Comparison of ENCODE assay signal across 17 cellular contexts in genomic region chr9:97705354-97705950, GRCh38.
DNase-seq lines count a peak whose midpoint lies in the region.
"Had no signal": no experiment of that assay in that cellular context is flagged by ENCODE, and none has a peak within 500 bp of the region (broad histone marks: within the 10 kb centered on the region; RNA-seq: fewer than 3 reads in every experiment).

No MANE protein-coding gene starts in this region.

- H3K4me2 ChIP-seq in BLaER1 treated with 17β-estradiol and CSF1 and Interleukin-3, amounts not matched to agents 10 nM and 100 nM = peak overlapping the region in 6 of 11 experiments; percentile 11 to 49 (median 25); a peak in 8 of 22 replicates

- no peaks in the 10 kb centered on the region for H3K36me3 ChIP-seq in BLaER1 treated with 17β-estradiol and CSF1 and Interleukin-3, amounts not matched to agents 10 nM and 100 nM
- H3K36me3 ChIP-seq: transverse colon had no signal

- no peak overlapping the region for H3K9ac ChIP-seq in BLaER1 treated with 17β-estradiol and CSF1 and Interleukin-3, amounts not matched to agents 10 nM and 100 nM

- peaks cover 0 to 26% (median 13%) of the 10 kb centered on the region in 11 experiments; a peak in 10 of 22 replicates for H3K27me3 ChIP-seq in BLaER1 treated with 17β-estradiol and CSF1 and Interleukin-3, amounts not matched to agents 10 nM and 100 nM

- H3K9me3 ChIP-seq in BLaER1 treated with 17β-estradiol and CSF1 and Interleukin-3, amounts not matched to agents 10 nM and 100 nM (replicated peaks in 1 of 11) = no peaks in the 10 kb centered on the region
- H3K9me3 ChIP-seq: A549, transverse colon had no signal

- H4K20me1 ChIP-seq in BLaER1 treated with 17β-estradiol and CSF1 and Interleukin-3, amounts not matched to agents 10 nM and 100 nM = no peaks in the 10 kb centered on the region; a peak in 1 of 22 replicates

- H3K4me3 ChIP-seq in BLaER1 treated with 17β-estradiol and CSF1 and Interleukin-3, amounts not matched to agents 10 nM and 100 nM = no peak overlapping the region
- H3K4me3 ChIP-seq: A549, smooth muscle cell, transverse colon had no signal

- H3K4me1 ChIP-seq in BLaER1 treated with 17β-estradiol and CSF1 and Interleukin-3, amounts not matched to agents 10 nM and 100 nM = peaks cover 7 to 19% (median 13%) of the 10 kb centered on the region in 10 experiments; a peak in 18 of 20 replicates

- H3K27ac ChIP-seq in BLaER1 treated with 17β-estradiol and CSF1 and Interleukin-3, amounts not matched to agents 10 nM and 100 nM = no peak overlapping the region

- DNase-seq in LoVo (ENCODE audit: low spot score) = peak; percentile 18
- DNase-seq in amniotic epithelial cell (ENCODE audit: low read depth) = peak; percentile 35
- DNase-seq in glomerular visceral epithelial cell (ENCODE audit: extremely low spot score) = peak; percentile 53
- no peak for DNase-seq in NK-92 (lab: John Stamatoyannopoulos, UW; ENCODE audit: unreplicated experiment)
- DNase-seq in NCI-H2081 (lab: John Stamatoyannopoulos, UW) = no peak
- no peak for DNase-seq in SW 1271 (lab: John Stamatoyannopoulos, UW)
- DNase-seq in activated naive CD4-positive, alpha-beta T cell treated with Interleukin-2 at 50 U/mL for 16 hours = no peak
- DNase-seq: activated CD4-positive, alpha-beta T cell treated with anti-CD3 and anti-CD28 coated beads, Interleukin-2, amount 50 U/mL, for 4 hours; activated T-cell treated with anti-CD3 and anti-CD28 coated beads, Interleukin-2, amount 50 U/mL, for 72 hours; GOT3; NCI-H187 treated with DMSO at 0.1 percent for 48 hours; NCI-H510A treated with DMSO at 0.1 percent for 48 hours; nephron progenitor cell; transverse colon had no signal

Comparison
In these comparisons a context has a peak if more than half of its experiments do, and no peak if none do; other contexts are left out.
1. DNase-seq: peak in LoVo (single experiment), amniotic epithelial cell (single experiment) and glomerular visceral epithelial cell (single experiment); none in NK-92 (single experiment), NCI-H2081 (0 of 2), SW 1271 (0 of 2) and activated naive CD4-positive, alpha-beta T cell treated with Interleukin-2 at 50 U/mL for 16 hours (single experiment).